In genomic region chr9:33721674-33722358, GRCh38 we compare ENCODE assay signal across 8 cellular contexts.
DNase-seq lines count a peak whose midpoint lies in the region; ATAC-seq and TF ChIP-seq lines count a peak whose summit lies in the region.

No MANE protein-coding gene starts in this region.

- H3K9me3 ChIP-seq in H9 (ENCODE audit: control insufficient read depth, low read depth, low read length) (no peaks in the 10 kb centered on the region), heart left ventricle (peaks cover 0 to 5% (median 0%) of the 10 kb centered on the region in 12 donors), aorta (ENCODE audit: control insufficient read depth, low read length) (no peaks in the 10 kb centered on the region)

- ATAC-seq in heart left ventricle (peak; percentile 51 to 87 (median 82)), aorta (ENCODE audit: low FRiP score) (peak; percentile 94)

- H3K4ac ChIP-seq in H9 (ENCODE audit: low read depth, low read length), result no peak overlapping the region

- no peak overlapping the region for H4K5ac ChIP-seq in H9 (ENCODE audit: insufficient read length, low read depth, low read length)

- no peak overlapping the region; the same call in 1 of the 2 replicates for H3K14ac ChIP-seq in H9 (ENCODE audit: insufficient read depth, low read length)

- no peak overlapping the region for H3K9ac ChIP-seq in H9 (ENCODE audit: extremely low read depth, insufficient read length, low read length)

- no CpG with 5 or more reads among the region's 32 CpGs for WGBS in H9 (ENCODE audit: extremely low coverage, insufficient read length, low lambda C conversion rate)
- WGBS in heart left ventricle, 4 donors, result 25 to 28% (median 26%) methylated on average over 31 to 32 of the region's 32 CpGs
- 25 to 27% methylated on average over 32 of the region's 32 CpGs for WGBS in aorta, 2 donors

- no peak overlapping the region for H3K4me3 Mint-ChIP-seq in H9
- H3K4me3 Mint-ChIP-seq in activated naive CD8-positive, alpha-beta T cell treated with anti-CD3 and anti-CD28 coated beads for 36 hours, result no peak overlapping the region

- H3K36me3 ChIP-seq in heart left ventricle, result no peaks in the 10 kb centered on the region
- H3K36me3 ChIP-seq in aorta (ENCODE audit: control insufficient read depth in 1 of 2, insufficient read depth in 2 of 2, low read length in 1 of 2), result no peaks in the 10 kb centered on the region

- H4K20me1 ChIP-seq in H9 (ENCODE audit: control insufficient read depth, insufficient read depth, insufficient read length), result no peaks in the 10 kb centered on the region

- no peak overlapping the region for H2BK20ac ChIP-seq in H9 (ENCODE audit: low read depth, low read length, poor library complexity, severe bottlenecking)

- H3K27ac ChIP-seq in H9 (ENCODE audit: insufficient read length, low read depth, low read length) (no peak overlapping the region), heart left ventricle (no peak overlapping the region), aorta (ENCODE audit: low read depth in 1 of 2, low read length in 2 of 2) (no peak overlapping the region)

- H3K4me2 ChIP-seq in H9 (ENCODE audit: insufficient read depth, insufficient read length, low read length), result no peak overlapping the region

- no peak overlapping the region for H4K8ac ChIP-seq in H9 (replicated peaks; ENCODE audit: insufficient read length, low read depth, low read length)

- H3K56ac ChIP-seq in H9 (ENCODE audit: insufficient read length, low read depth, low read length), result no peak overlapping the region

- no peak overlapping the region for H2AFZ ChIP-seq in H9 (ENCODE audit: low read length)

- peaks cover 2 to 9% of the 10 kb centered on the region in 2 experiments; a peak in 2 of 4 replicates for H3K4me1 Mint-ChIP-seq in H9
- peaks cover 6% of the 10 kb centered on the region for H3K4me1 Mint-ChIP-seq in activated naive CD8-positive, alpha-beta T cell treated with anti-CD3 and anti-CD28 coated beads for 36 hours

- no peak for TF ChIP-seq POLR2A in heart left ventricle (IDR thresholded peaks at IDR 0.05)

- H3K18ac ChIP-seq in H9 (ENCODE audit: insufficient read length, low read depth, low read length), result no peak overlapping the region

- H3K23me2 ChIP-seq in H9 (ENCODE audit: insufficient read length, low read depth, low read length, poor library complexity, severe bottlenecking), result no peaks in the 10 kb centered on the region

- H2AK5ac ChIP-seq in H9 (ENCODE audit: insufficient read length, low read length), result no peak overlapping the region

- H2BK12ac ChIP-seq in H9 (ENCODE audit: insufficient read length, low read depth, low read length), result no peak overlapping the region

- H3K79me1 ChIP-seq in H9 (ENCODE audit: insufficient read depth, low read depth, low read length, poor library complexity, severe bottlenecking), result no peaks in the 10 kb centered on the region

- H3K27ac Mint-ChIP-seq in H9, result no peak overlapping the region
- no peak overlapping the region for H3K27ac Mint-ChIP-seq in activated naive CD8-positive, alpha-beta T cell treated with anti-CD3 and anti-CD28 coated beads for 36 hours

- no peak overlapping the region for H3K23ac ChIP-seq in H9 (ENCODE audit: insufficient read length, low read depth, low read length)

- no peak overlapping the region for H2BK15ac ChIP-seq in H9 (ENCODE audit: low read depth, low read length)

- H3K9me3 Mint-ChIP-seq in H9, result peaks cover 4 to 8% of the 10 kb centered on the region in 2 experiments
- H3K9me3 Mint-ChIP-seq in activated naive CD8-positive, alpha-beta T cell treated with anti-CD3 and anti-CD28 coated beads for 36 hours, result peaks cover 2% of the 10 kb centered on the region

- H3K27me3 Mint-ChIP-seq in H9 (ENCODE audit: low read depth), result peaks cover 56% of the 10 kb centered on the region
- H3K27me3 Mint-ChIP-seq in activated naive CD8-positive, alpha-beta T cell treated with anti-CD3 and anti-CD28 coated beads for 36 hours, result no peaks in the 10 kb centered on the region

- TF ChIP-seq CTCF in H9 (conservative IDR thresholded peaks at IDR 0.05), result peak; percentile 100
- peak; percentile 100 for TF ChIP-seq CTCF in heart left ventricle (IDR thresholded peaks at IDR 0.05)

- H4K91ac ChIP-seq in H9 (ENCODE audit: insufficient read length, low read depth, low read length), result no peak overlapping the region

- peak; percentile 70 for DNase-seq in DMS79 treated with DMSO at 0.1 percent for 48 hours (lab: John Stamatoyannopoulos, UW)
- DNase-seq in H9, result peak; percentile 93
- peak; percentile 70 for DNase-seq in NCI-H1105 (lab: John Stamatoyannopoulos, UW)
- DNase-seq in SW 1271 (lab: John Stamatoyannopoulos, UW), result peak; percentile 20 to 58
- DNase-seq in activated naive CD8-positive, alpha-beta T cell treated with anti-CD3 and anti-CD28 coated beads for 36 hours, result peak; percentile 84
- peak; percentile 76 to 91 (median 86) for DNase-seq in heart left ventricle
- peak; percentile 37 for DNase-seq in pulmonary artery endothelial cell (ENCODE audit: low read depth, low spot score)
- DNase-seq in aorta, result peak; percentile 86 to 96

- no peak overlapping the region for H3K4me3 ChIP-seq in heart left ventricle
- no peak overlapping the region for H3K4me3 ChIP-seq in aorta (ENCODE audit: low read length in 2 of 2)

- no peaks in the 10 kb centered on the region for H3K79me2 ChIP-seq in H9 (ENCODE audit: insufficient read depth, low read length)

- intact Hi-C loops in heart left ventricle (cut with DNase I) (loop anchor here in 9 of 10 donors (1.0 to 10.0 kb wide), 6 partner anchors 45 to 440 kb away; partner anchors contain the start of gene NFX1 (in 1 of the 9)), aorta (cut with DNase I) (loop anchor here (1.0 to 2.0 kb wide), 2 partner anchors 95 to 98 kb away; no protein-coding TSS in a partner anchor)

- no peaks in the 10 kb centered on the region for H3K27me3 ChIP-seq in H9 (ENCODE audit: insufficient read depth, low read length)
- H3K27me3 ChIP-seq in heart left ventricle, result peaks cover 0 to 5% (median 0%) of the 10 kb centered on the region in 9 donors
- no peaks in the 10 kb centered on the region for H3K27me3 ChIP-seq in aorta (ENCODE audit: control insufficient read depth in 1 of 2, insufficient read depth in 2 of 2, low read length in 1 of 2)

- no peak overlapping the region for H2BK5ac ChIP-seq in H9 (ENCODE audit: insufficient read length, low read length)

- no peak overlapping the region for H3T11ph ChIP-seq in H9 (ENCODE audit: low read length)

- peaks cover 0 to 5% (median 0%) of the 10 kb centered on the region in 3 experiments; a peak in 2 of 7 replicates for H3K36me3 Mint-ChIP-seq in H9 (ENCODE audit: insufficient read depth in 1 of 3, low read depth in 3 of 3)
- H3K36me3 Mint-ChIP-seq in activated naive CD8-positive, alpha-beta T cell treated with anti-CD3 and anti-CD28 coated beads for 36 hours, result no peaks in the 10 kb centered on the region

- H3K4me1 ChIP-seq in H9 (ENCODE audit: insufficient read depth, low read length) (no peaks in the 10 kb centered on the region), heart left ventricle (peaks cover 0 to 15% (median 0%) of the 10 kb centered on the region in 12 donors), aorta (ENCODE audit: control insufficient read depth in 1 of 2, insufficient read depth in 2 of 2, low read length in 2 of 2) (no peaks in the 10 kb centered on the region)

- H2BK120ac ChIP-seq in H9 (ENCODE audit: low read depth, low read length, poor library complexity, severe bottlenecking), result no peak overlapping the region

Comparison
In these comparisons a context has a peak if more than half of its experiments do, and no peak if none do; other contexts are left out.
1. DNase-seq: peak in every context shown above with its lines; median percentile 93 in H9; 91 in aorta; 86 in heart left ventricle; 84 in activated naive CD8-positive, alpha-beta T cell treated with anti-CD3 and anti-CD28 coated beads for 36 hours; 70 in DMS79 treated with DMSO at 0.1 percent for 48 hours; 70 in NCI-H1105; 39 in SW 1271; 37 in pulmonary artery endothelial cell.